ENCODE assay signal across 1 cellular context in the genomic region with DNA sequence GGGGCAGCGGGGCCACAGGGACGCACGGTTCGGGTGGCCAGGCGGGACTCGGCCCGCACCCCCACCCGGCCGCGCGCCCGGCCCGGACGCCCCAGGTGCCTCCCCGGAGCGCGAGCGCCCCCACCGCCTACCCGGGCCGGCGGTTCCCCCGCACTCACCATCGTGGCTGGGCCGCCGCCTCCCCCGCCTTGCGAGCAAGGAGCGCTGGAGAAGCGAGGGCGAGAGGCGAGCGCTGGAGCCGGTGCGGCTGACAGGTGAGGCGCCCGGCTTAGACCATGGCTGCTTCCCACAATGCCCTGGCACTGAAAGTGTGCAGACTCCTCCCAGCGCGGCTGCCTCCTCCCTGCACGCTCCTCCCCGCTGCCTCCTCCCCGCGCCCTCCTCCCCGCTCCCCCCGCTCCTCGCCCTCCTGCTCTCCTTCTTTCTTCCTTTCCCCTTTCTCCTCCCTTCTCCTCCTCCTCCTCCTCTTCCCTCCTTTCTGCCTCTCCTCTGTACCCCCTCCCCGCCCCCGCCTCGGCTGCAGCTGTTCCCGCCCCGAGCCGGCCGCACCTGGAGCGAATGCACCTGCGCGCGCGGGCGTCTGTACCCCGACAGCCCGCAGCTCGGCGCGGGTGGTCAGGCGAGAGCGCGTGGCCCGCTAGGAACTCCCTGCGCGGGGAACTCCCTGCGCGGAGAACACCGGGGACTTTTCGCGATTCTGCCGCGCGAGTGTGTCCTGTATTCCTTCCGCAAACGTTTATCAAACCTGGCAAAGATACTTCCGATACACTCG.
TF ChIP-seq lines count a peak whose summit lies in the region.

A gene (minus strand): TSS at position 293 of the 772 bp plus-strand sequence. CDS start 132 bp downstream, at position 161.

TF ChIP-seq in K562, 482 proteins besides CTCF, POLR2A, EP300 and RAD21 (continued from another document and continues in another):
- TF ChIP-seq NFYB (IDR thresholded peaks at IDR 0.05; ENCODE audit: extremely low read depth, insufficient read length) (no peak), RBM15 (IDR thresholded peaks at IDR 0.05; ENCODE audit: insufficient read depth, low read length) (no peak), CCNT2 (IDR thresholded peaks at IDR 0.05; ENCODE audit: borderline replicate concordance, extremely low read depth, insufficient read length, low read depth, low read length) (peak; percentile 28), MAZ (CRISPR knock-in tag; conservative IDR thresholded peaks at IDR 0.05 in 1 of 2, IDR thresholded peaks at IDR 0.05 in 1 of 2) (peak; percentile 19 to 53; a peak in 2 of 4 replicates), DNMT1 (IDR thresholded peaks at IDR 0.05) (no peak), ZNF707 (CRISPR knock-in tag; conservative IDR thresholded peaks at IDR 0.05) (no peak), RHOXF2B (CRISPR knock-in tag; conservative IDR thresholded peaks at IDR 0.05) (no peak), KLF13 (tag; IDR thresholded peaks at IDR 0.05; ENCODE audit: borderline replicate concordance, low read depth) (no peak), MCM2 (IDR thresholded peaks at IDR 0.05; ENCODE audit: low read depth) (no peak), JUNB (CRISPR knock-in tag; conservative IDR thresholded peaks at IDR 0.05) (no peak), NFRKB (IDR thresholded peaks at IDR 0.05; ENCODE audit: low read depth) (no peak), HNRNPH1 (optimal IDR thresholded peaks at IDR 0.05; ENCODE audit: low read depth, low read length) (no peak), ZNF224 (CRISPR knock-in tag; IDR thresholded peaks at IDR 0.05) (no peak), EGR1 (conservative IDR thresholded peaks at IDR 0.05) (0 out of 2 replicates have a peak, but pooled peaks have one; percentile 11), MTF1 (CRISPR knock-in tag; IDR thresholded peaks at IDR 0.05; ENCODE audit: borderline replicate concordance) (no peak), SP1 (CRISPR knock-in tag; IDR thresholded peaks at IDR 0.05) (no peak), JUND (IDR thresholded peaks at IDR 0.05; ENCODE audit: borderline replicate concordance, low read depth, low read length) (no peak), JUND (tag; IDR thresholded peaks at IDR 0.05; ENCODE audit: borderline replicate concordance, low read depth, low read length) (no peak), ZNF436 (CRISPR knock-in tag; IDR thresholded peaks at IDR 0.05) (no peak), ZNF3 (CRISPR knock-in tag; IDR thresholded peaks at IDR 0.05) (no peak), CHD1 (IDR thresholded peaks at IDR 0.05; ENCODE audit: low read length) (no peak), TAF15 (IDR thresholded peaks at IDR 0.05; ENCODE audit: low read depth, low read length) (no peak), NRF1 (conservative IDR thresholded peaks at IDR 0.05 in 1 of 2, IDR thresholded peaks at IDR 0.05 in 1 of 2) (peak; percentile 24 to 40; a peak in 2 of 4 replicates), GATAD2B (IDR thresholded peaks at IDR 0.05; ENCODE audit: borderline replicate concordance) (0 out of 2 replicates have a peak, but pooled peaks have one; percentile 23), RBM39 (optimal IDR thresholded peaks at IDR 0.05; ENCODE audit: low read depth, low read length) (no peak), XRCC5 (IDR thresholded peaks at IDR 0.05; ENCODE audit: low read depth, low read length) (no peak), ETV1 (tag; conservative IDR thresholded peaks at IDR 0.05; ENCODE audit: low read depth) (no peak)
- TF ChIP-seq, protein P1, sequence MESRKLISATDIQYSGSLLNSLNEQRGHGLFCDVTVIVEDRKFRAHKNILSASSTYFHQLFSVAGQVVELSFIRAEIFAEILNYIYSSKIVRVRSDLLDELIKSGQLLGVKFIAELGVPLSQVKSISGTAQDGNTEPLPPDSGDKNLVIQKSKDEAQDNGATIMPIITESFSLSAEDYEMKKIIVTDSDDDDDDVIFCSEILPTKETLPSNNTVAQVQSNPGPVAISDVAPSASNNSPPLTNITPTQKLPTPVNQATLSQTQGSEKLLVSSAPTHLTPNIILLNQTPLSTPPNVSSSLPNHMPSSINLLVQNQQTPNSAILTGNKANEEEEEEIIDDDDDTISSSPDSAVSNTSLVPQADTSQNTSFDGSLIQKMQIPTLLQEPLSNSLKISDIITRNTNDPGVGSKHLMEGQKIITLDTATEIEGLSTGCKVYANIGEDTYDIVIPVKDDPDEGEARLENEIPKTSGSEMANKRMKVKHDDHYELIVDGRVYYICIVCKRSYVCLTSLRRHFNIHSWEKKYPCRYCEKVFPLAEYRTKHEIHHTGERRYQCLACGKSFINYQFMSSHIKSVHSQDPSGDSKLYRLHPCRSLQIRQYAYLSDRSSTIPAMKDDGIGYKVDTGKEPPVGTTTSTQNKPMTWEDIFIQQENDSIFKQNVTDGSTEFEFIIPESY (CRISPR knock-in tag; IDR thresholded peaks at IDR 0.05), result no peak
- TF ChIP-seq, protein P2, sequence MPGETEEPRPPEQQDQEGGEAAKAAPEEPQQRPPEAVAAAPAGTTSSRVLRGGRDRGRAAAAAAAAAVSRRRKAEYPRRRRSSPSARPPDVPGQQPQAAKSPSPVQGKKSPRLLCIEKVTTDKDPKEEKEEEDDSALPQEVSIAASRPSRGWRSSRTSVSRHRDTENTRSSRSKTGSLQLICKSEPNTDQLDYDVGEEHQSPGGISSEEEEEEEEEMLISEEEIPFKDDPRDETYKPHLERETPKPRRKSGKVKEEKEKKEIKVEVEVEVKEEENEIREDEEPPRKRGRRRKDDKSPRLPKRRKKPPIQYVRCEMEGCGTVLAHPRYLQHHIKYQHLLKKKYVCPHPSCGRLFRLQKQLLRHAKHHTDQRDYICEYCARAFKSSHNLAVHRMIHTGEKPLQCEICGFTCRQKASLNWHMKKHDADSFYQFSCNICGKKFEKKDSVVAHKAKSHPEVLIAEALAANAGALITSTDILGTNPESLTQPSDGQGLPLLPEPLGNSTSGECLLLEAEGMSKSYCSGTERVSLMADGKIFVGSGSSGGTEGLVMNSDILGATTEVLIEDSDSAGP (CRISPR knock-in tag; IDR thresholded peaks at IDR 0.05), result no peak
- TF ChIP-seq, protein P3, sequence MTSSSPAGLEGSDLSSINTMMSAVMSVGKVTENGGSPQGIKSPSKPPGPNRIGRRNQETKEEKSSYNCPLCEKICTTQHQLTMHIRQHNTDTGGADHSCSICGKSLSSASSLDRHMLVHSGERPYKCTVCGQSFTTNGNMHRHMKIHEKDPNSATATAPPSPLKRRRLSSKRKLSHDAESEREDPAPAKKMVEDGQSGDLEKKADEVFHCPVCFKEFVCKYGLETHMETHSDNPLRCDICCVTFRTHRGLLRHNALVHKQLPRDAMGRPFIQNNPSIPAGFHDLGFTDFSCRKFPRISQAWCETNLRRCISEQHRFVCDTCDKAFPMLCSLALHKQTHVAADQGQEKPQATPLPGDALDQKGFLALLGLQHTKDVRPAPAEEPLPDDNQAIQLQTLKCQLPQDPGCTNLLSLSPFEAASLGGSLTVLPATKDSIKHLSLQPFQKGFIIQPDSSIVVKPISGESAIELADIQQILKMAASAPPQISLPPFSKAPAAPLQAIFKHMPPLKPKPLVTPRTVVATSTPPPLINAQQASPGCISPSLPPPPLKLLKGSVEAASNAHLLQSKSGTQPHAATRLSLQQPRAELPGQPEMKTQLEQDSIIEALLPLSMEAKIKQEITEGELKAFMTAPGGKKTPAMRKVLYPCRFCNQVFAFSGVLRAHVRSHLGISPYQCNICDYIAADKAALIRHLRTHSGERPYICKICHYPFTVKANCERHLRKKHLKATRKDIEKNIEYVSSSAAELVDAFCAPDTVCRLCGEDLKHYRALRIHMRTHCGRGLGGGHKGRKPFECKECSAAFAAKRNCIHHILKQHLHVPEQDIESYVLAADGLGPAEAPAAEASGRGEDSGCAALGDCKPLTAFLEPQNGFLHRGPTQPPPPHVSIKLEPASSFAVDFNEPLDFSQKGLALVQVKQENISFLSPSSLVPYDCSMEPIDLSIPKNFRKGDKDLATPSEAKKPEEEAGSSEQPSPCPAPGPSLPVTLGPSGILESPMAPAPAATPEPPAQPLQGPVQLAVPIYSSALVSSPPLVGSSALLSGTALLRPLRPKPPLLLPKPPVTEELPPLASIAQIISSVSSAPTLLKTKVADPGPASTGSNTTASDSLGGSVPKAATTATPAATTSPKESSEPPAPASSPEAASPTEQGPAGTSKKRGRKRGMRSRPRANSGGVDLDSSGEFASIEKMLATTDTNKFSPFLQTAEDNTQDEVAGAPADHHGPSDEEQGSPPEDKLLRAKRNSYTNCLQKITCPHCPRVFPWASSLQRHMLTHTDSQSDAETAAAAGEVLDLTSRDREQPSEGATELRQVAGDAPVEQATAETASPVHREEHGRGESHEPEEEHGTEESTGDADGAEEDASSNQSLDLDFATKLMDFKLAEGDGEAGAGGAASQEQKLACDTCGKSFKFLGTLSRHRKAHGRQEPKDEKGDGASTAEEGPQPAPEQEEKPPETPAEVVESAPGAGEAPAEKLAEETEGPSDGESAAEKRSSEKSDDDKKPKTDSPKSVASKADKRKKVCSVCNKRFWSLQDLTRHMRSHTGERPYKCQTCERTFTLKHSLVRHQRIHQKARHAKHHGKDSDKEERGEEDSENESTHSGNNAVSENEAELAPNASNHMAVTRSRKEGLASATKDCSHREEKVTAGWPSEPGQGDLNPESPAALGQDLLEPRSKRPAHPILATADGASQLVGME (CRISPR knock-in tag; IDR thresholded peaks at IDR 0.05), result no peak
- TF ChIP-seq, protein P4, sequence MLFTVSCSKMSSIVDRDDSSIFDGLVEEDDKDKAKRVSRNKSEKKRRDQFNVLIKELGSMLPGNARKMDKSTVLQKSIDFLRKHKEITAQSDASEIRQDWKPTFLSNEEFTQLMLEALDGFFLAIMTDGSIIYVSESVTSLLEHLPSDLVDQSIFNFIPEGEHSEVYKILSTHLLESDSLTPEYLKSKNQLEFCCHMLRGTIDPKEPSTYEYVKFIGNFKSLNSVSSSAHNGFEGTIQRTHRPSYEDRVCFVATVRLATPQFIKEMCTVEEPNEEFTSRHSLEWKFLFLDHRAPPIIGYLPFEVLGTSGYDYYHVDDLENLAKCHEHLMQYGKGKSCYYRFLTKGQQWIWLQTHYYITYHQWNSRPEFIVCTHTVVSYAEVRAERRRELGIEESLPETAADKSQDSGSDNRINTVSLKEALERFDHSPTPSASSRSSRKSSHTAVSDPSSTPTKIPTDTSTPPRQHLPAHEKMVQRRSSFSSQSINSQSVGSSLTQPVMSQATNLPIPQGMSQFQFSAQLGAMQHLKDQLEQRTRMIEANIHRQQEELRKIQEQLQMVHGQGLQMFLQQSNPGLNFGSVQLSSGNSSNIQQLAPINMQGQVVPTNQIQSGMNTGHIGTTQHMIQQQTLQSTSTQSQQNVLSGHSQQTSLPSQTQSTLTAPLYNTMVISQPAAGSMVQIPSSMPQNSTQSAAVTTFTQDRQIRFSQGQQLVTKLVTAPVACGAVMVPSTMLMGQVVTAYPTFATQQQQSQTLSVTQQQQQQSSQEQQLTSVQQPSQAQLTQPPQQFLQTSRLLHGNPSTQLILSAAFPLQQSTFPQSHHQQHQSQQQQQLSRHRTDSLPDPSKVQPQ (CRISPR knock-in tag; IDR thresholded peaks at IDR 0.05; ENCODE audit: borderline replicate concordance), result no peak
- TF ChIP-seq, protein P5, sequence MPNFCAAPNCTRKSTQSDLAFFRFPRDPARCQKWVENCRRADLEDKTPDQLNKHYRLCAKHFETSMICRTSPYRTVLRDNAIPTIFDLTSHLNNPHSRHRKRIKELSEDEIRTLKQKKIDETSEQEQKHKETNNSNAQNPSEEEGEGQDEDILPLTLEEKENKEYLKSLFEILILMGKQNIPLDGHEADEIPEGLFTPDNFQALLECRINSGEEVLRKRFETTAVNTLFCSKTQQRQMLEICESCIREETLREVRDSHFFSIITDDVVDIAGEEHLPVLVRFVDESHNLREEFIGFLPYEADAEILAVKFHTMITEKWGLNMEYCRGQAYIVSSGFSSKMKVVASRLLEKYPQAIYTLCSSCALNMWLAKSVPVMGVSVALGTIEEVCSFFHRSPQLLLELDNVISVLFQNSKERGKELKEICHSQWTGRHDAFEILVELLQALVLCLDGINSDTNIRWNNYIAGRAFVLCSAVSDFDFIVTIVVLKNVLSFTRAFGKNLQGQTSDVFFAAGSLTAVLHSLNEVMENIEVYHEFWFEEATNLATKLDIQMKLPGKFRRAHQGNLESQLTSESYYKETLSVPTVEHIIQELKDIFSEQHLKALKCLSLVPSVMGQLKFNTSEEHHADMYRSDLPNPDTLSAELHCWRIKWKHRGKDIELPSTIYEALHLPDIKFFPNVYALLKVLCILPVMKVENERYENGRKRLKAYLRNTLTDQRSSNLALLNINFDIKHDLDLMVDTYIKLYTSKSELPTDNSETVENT (CRISPR knock-in tag; IDR thresholded peaks at IDR 0.05), result no peak
- TF ChIP-seq, protein P6, sequence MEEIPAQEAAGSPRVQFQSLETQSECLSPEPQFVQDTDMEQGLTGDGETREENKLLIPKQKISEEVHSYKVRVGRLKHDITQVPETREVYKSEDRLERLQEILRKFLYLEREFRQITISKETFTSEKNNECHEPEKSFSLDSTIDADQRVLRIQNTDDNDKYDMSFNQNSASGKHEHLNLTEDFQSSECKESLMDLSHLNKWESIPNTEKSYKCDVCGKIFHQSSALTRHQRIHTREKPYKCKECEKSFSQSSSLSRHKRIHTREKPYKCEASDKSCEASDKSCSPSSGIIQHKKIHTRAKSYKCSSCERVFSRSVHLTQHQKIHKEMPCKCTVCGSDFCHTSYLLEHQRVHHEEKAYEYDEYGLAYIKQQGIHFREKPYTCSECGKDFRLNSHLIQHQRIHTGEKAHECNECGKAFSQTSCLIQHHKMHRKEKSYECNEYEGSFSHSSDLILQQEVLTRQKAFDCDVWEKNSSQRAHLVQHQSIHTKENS (CRISPR knock-in tag; IDR thresholded peaks at IDR 0.05), result no peak
- TF ChIP-seq, protein P7, sequence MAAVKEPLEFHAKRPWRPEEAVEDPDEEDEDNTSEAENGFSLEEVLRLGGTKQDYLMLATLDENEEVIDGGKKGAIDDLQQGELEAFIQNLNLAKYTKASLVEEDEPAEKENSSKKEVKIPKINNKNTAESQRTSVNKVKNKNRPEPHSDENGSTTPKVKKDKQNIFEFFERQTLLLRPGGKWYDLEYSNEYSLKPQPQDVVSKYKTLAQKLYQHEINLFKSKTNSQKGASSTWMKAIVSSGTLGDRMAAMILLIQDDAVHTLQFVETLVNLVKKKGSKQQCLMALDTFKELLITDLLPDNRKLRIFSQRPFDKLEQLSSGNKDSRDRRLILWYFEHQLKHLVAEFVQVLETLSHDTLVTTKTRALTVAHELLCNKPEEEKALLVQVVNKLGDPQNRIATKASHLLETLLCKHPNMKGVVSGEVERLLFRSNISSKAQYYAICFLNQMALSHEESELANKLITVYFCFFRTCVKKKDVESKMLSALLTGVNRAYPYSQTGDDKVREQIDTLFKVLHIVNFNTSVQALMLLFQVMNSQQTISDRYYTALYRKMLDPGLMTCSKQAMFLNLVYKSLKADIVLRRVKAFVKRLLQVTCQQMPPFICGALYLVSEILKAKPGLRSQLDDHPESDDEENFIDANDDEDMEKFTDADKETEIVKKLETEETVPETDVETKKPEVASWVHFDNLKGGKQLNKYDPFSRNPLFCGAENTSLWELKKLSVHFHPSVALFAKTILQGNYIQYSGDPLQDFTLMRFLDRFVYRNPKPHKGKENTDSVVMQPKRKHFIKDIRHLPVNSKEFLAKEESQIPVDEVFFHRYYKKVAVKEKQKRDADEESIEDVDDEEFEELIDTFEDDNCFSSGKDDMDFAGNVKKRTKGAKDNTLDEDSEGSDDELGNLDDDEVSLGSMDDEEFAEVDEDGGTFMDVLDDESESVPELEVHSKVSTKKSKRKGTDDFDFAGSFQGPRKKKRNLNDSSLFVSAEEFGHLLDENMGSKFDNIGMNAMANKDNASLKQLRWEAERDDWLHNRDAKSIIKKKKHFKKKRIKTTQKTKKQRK (IDR thresholded peaks at IDR 0.05; ENCODE audit: borderline replicate concordance, low read depth, low read length), result no peak
- TF ChIP-seq, protein P8, sequence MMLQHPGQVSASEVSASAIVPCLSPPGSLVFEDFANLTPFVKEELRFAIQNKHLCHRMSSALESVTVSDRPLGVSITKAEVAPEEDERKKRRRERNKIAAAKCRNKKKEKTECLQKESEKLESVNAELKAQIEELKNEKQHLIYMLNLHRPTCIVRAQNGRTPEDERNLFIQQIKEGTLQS (IDR thresholded peaks at IDR 0.05), result no peak
- TF ChIP-seq, protein P8 (CRISPR knock-in tag; conservative IDR thresholded peaks at IDR 0.05), result no peak
